In the genomic region with DNA sequence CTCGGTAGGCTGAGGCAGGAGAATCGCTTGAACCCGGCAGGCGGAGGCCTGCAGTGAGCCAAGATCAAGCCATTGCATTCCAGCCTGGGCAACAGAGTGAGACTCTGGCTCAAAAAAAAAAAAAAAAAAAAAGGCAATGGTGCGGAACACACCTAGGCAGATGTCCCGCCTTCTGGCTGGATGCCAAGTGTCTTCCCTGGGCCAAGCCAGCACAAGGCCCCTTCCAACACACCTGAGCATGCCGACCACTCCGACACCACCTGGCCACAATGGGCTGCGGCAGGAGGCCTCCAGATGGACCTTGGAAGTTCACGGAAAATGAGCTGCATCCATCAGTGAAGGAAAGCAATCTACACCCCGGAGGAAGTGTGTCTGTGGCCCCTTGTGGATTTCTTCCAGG, we compare ENCODE assay signal across 1 cellular context.
TF ChIP-seq lines count a peak whose summit lies in the region.

No MANE protein-coding gene starts in this region.

TF ChIP-seq in WTC11, 78 proteins besides CTCF, POLR2A, EP300 and RAD21 (continued from another document):
- TF ChIP-seq ZNF532 (CRISPR knock-in tag; IDR thresholded peaks at IDR 0.05; ENCODE audit: borderline replicate concordance) = no peak
- TF ChIP-seq, protein P1, sequence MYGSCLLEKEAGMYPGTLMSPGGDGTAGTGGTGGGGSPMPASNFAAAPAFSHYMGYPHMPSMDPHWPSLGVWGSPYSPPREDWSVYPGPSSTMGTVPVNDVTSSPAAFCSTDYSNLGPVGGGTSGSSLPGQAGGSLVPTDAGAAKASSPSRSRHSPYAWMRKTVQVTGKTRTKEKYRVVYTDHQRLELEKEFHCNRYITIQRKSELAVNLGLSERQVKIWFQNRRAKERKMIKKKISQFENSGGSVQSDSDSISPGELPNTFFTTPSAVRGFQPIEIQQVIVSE (CRISPR knock-in tag; IDR thresholded peaks at IDR 0.05; ENCODE audit: borderline replicate concordance) = no peak
- TF ChIP-seq MAX (CRISPR knock-in tag; IDR thresholded peaks at IDR 0.05) = no peak
- TF ChIP-seq ZNF671 (CRISPR knock-in tag; IDR thresholded peaks at IDR 0.05) = no peak
- TF ChIP-seq, protein P2, sequence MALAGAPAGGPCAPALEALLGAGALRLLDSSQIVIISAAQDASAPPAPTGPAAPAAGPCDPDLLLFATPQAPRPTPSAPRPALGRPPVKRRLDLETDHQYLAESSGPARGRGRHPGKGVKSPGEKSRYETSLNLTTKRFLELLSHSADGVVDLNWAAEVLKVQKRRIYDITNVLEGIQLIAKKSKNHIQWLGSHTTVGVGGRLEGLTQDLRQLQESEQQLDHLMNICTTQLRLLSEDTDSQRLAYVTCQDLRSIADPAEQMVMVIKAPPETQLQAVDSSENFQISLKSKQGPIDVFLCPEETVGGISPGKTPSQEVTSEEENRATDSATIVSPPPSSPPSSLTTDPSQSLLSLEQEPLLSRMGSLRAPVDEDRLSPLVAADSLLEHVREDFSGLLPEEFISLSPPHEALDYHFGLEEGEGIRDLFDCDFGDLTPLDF (CRISPR knock-in tag; IDR thresholded peaks at IDR 0.05) = no peak
- no peak for TF ChIP-seq NR3C1 (CRISPR knock-in tag; conservative IDR thresholded peaks at IDR 0.05; ENCODE audit: low read depth)
- no peak for TF ChIP-seq USF2 (CRISPR knock-in tag; IDR thresholded peaks at IDR 0.05)
- no peak for TF ChIP-seq TEAD1 (CRISPR knock-in tag; IDR thresholded peaks at IDR 0.05)
- TF ChIP-seq, protein P3, sequence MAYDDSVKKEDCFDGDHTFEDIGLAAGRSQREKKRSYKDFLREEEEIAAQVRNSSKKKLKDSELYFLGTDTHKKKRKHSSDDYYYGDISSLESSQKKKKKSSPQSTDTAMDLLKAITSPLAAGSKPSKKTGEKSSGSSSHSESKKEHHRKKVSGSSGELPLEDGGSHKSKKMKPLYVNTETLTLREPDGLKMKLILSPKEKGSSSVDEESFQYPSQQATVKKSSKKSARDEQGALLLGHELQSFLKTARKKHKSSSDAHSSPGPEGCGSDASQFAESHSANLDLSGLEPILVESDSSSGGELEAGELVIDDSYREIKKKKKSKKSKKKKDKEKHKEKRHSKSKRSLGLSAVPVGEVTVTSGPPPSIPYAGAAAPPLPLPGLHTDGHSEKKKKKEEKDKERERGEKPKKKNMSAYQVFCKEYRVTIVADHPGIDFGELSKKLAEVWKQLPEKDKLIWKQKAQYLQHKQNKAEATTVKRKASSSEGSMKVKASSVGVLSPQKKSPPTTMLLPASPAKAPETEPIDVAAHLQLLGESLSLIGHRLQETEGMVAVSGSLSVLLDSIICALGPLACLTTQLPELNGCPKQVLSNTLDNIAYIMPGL (CRISPR knock-in tag; IDR thresholded peaks at IDR 0.05) = no peak
